In genomic region chrX:16552546-16552945, GRCh38 we compare ENCODE assay signal across 1 cellular context.
TF ChIP-seq lines count a peak whose summit lies in the region.

No MANE protein-coding gene starts in this region.

TF ChIP-seq in IMR-90, 13 proteins besides CTCF, POLR2A, EP300 and RAD21:
- TF ChIP-seq RFX5 (IDR thresholded peaks at IDR 0.05; ENCODE audit: low read depth, low read length) = no peak
- TF ChIP-seq USF2 (IDR thresholded peaks at IDR 0.05; ENCODE audit: low read depth, low read length) = no peak
- peak; percentile 75 for TF ChIP-seq CEBPB (IDR thresholded peaks at IDR 0.05; ENCODE audit: low read depth, low read length)
- TF ChIP-seq FOS (IDR thresholded peaks at IDR 0.05; ENCODE audit: low read depth, low read length) = no peak
- TF ChIP-seq SMC3 (IDR thresholded peaks at IDR 0.05; ENCODE audit: low read depth, low read length) = no peak
- TF ChIP-seq BHLHE40 (IDR thresholded peaks at IDR 0.05; ENCODE audit: low read depth, low read length) = no peak
- no peak for TF ChIP-seq NFE2L2 (IDR thresholded peaks at IDR 0.05; ENCODE audit: low read depth, low read length)
- no peak for TF ChIP-seq CHD1 (IDR thresholded peaks at IDR 0.05; ENCODE audit: low read depth, low read length)
